In the genomic region with DNA sequence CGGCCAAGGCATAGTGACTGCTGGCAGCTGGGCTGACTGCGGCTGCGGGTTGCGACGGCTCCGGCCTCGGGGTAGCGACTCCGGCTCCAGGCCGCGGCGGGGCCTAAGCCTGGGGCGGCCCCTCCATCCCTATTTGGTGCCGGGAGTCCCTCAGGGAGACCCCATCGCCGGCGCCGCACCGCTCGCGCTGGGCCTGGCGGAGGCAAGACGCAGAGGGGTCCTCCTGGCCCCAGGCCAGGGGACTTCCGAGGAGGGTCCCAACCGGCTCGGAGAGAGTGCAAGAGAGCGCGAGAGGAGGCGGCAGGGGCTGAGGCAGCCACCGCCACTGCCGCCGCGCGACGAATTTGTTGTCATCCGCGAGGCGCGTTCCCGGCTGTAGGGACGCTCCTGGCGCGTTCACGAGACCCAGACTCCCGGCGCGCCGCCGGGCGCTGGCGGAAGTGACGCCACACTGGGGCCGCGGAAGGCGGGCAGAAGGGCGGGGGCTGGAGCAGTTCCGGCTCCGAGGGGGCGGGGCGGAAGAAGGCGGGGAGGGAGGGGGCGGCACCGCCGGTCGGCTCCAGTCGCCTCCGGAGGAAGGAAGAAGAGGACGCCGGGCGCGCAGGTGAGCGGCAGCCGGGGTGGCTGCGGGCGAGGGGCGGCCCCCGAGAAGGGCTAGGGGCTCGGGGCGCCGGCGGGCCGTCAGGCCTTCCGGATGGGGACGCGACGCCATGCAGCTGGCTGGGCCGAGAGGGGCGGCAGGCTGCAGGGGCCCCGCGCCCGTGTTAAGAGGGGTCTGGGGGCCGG, we compare ENCODE assay signal across 8 cellular contexts. TPM values are rescaled to one million over a fixed set of nuclear protein-coding genes. Genes with fewer than 3 reads are reported as not detected.
A peak's percentile ranks its signal among the peaks of the same experiment; 100 is the strongest.
DNase-seq lines count a peak whose midpoint lies in the region; FAIRE-seq and TF ChIP-seq lines count a peak whose summit lies in the region.

A gene with protein sequence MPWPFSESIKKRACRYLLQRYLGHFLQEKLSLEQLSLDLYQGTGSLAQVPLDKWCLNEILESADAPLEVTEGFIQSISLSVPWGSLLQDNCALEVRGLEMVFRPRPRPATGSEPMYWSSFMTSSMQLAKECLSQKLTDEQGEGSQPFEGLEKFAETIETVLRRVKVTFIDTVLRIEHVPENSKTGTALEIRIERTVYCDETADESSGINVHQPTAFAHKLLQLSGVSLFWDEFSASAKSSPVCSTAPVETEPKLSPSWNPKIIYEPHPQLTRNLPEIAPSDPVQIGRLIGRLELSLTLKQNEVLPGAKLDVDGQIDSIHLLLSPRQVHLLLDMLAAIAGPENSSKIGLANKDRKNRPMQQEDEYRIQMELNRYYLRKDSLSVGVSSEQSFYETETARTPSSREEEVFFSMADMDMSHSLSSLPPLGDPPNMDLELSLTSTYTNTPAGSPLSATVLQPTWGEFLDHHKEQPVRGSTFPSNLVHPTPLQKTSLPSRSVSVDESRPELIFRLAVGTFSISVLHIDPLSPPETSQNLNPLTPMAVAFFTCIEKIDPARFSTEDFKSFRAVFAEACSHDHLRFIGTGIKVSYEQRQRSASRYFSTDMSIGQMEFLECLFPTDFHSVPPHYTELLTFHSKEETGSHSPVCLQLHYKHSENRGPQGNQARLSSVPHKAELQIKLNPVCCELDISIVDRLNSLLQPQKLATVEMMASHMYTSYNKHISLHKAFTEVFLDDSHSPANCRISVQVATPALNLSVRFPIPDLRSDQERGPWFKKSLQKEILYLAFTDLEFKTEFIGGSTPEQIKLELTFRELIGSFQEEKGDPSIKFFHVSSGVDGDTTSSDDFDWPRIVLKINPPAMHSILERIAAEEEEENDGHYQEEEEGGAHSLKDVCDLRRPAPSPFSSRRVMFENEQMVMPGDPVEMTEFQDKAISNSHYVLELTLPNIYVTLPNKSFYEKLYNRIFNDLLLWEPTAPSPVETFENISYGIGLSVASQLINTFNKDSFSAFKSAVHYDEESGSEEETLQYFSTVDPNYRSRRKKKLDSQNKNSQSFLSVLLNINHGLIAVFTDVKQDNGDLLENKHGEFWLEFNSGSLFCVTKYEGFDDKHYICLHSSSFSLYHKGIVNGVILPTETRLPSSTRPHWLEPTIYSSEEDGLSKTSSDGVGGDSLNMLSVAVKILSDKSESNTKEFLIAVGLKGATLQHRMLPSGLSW (N-terminal part only) (minus strand): TSS at position 377 of the 786 bp plus-strand sequence. CDS start 365 bp downstream, at position 12.
A gene with protein sequence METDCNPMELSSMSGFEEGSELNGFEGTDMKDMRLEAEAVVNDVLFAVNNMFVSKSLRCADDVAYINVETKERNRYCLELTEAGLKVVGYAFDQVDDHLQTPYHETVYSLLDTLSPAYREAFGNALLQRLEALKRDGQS (plus strand): TSS at position 562 of the 786 bp plus-strand sequence. CDS start 18,722 bp downstream, outside the sequence.

- H3K4me1 ChIP-seq in Loucy (ENCODE audit: insufficient read depth, low read length, poor library complexity, severe bottlenecking) = peaks cover 52% of the 10 kb centered on the region

- H2AFZ ChIP-seq in Loucy (ENCODE audit: low read length) = peak within 1 kb of the TSS; percentile 93

- no peaks in the 10 kb centered on the region for H3K9me3 Mint-ChIP-seq in nephron progenitor cell
- H3K9me3 Mint-ChIP-seq in stimulated activated naive CD8-positive, alpha-beta T cell treated with anti-CD3 and anti-CD28 coated beads, Interleukin-15, Interleukin-2, amounts not matched to agents 100 ng/mL and 50 ng/mL, for 24 hours = no peaks in the 10 kb centered on the region

- no peaks in the 10 kb centered on the region for H3K27me3 ChIP-seq in Loucy (ENCODE audit: insufficient read depth, low read length, poor library complexity, severe bottlenecking)

- H3K27ac Mint-ChIP-seq in nephron progenitor cell = peak within 1 kb of the TSS; percentile 87
- peak within 1 kb of the TSS; percentile 93 for H3K27ac Mint-ChIP-seq in stimulated activated naive CD8-positive, alpha-beta T cell treated with anti-CD3 and anti-CD28 coated beads, Interleukin-15, Interleukin-2, amounts not matched to agents 100 ng/mL and 50 ng/mL, for 24 hours

- DNase-seq in EL (peak; percentile 90), H54 (ENCODE audit: insufficient read length, low spot score) (peak; percentile 83), SHP77 (lab: John Stamatoyannopoulos, UW) (peak; percentile 86 to 88), fibroblast of the aortic adventitia (ENCODE audit: low read depth) (peak; percentile 80), nephron progenitor cell (peak; percentile 97)
- peak; percentile 96 for DNase-seq in activated effector memory CD4-positive, alpha-beta T cell treated with Interleukin-2 at 50 U/mL for 16 hours

- no peaks in the 10 kb centered on the region for H3K9me3 ChIP-seq in Loucy (ENCODE audit: insufficient read depth, low read depth, low read length)

- H3K9ac ChIP-seq in Loucy (ENCODE audit: low read depth, low read length, poor library complexity, severe bottlenecking) = peak within 1 kb of the TSS; percentile 87

- H3K9me2 ChIP-seq in Loucy (replicated peaks; ENCODE audit: low read depth, low read length) = no peaks in the 10 kb centered on the region

- peaks cover 48% of the 10 kb centered on the region for H3K4me1 Mint-ChIP-seq in nephron progenitor cell
- H3K4me1 Mint-ChIP-seq in stimulated activated naive CD8-positive, alpha-beta T cell treated with anti-CD3 and anti-CD28 coated beads, Interleukin-15, Interleukin-2, amounts not matched to agents 100 ng/mL and 50 ng/mL, for 24 hours (ENCODE audit: low read depth) = peaks cover 52% of the 10 kb centered on the region

- no peak for FAIRE-seq in H54 (lab: Jason Lieb, UNC)

- H3K79me2 ChIP-seq in Loucy (ENCODE audit: insufficient read depth, low read length) = peaks cover 92% of the 10 kb centered on the region

- peak within 1 kb of the TSS; percentile 99 for H3K4me2 ChIP-seq in Loucy (ENCODE audit: low read depth, low read length, poor library complexity, severe bottlenecking)

- H3F3A ChIP-seq in Loucy (ENCODE audit: low read depth) = no peaks in the 10 kb centered on the region

- peaks cover 56% of the 10 kb centered on the region for H4K20me1 ChIP-seq in Loucy (ENCODE audit: insufficient read depth, low read length, poor library complexity, severe bottlenecking)

- TF ChIP-seq POLR2A in H54 (IDR thresholded peaks at IDR 0.05; ENCODE audit: low read depth, low read length) = peak; percentile 38

- H3K4me3 ChIP-seq in Loucy (ENCODE audit: low read length, poor library complexity, severe bottlenecking) (peak within 1 kb of the TSS; percentile 89), fibroblast of the aortic adventitia (ENCODE audit: low read depth, low read length) (peak within 1 kb of the TSS; percentile 91)

- no peaks in the 10 kb centered on the region for H3K27me3 Mint-ChIP-seq in nephron progenitor cell (ENCODE audit: low read depth, poor library complexity)
- H3K27me3 Mint-ChIP-seq in stimulated activated naive CD8-positive, alpha-beta T cell treated with anti-CD3 and anti-CD28 coated beads, Interleukin-15, Interleukin-2, amounts not matched to agents 100 ng/mL and 50 ng/mL, for 24 hours = no peaks in the 10 kb centered on the region

- peaks cover 6% of the 10 kb centered on the region for H3K36me3 Mint-ChIP-seq in nephron progenitor cell (ENCODE audit: low read depth)
- H3K36me3 Mint-ChIP-seq in stimulated activated naive CD8-positive, alpha-beta T cell treated with anti-CD3 and anti-CD28 coated beads, Interleukin-15, Interleukin-2, amounts not matched to agents 100 ng/mL and 50 ng/mL, for 24 hours (ENCODE audit: low read depth) = peaks cover 12% of the 10 kb centered on the region

- H3K36me3 ChIP-seq in Loucy (ENCODE audit: insufficient read depth, low read length) = no peaks in the 10 kb centered on the region

- TF ChIP-seq CTCF in Loucy (conservative IDR thresholded peaks at IDR 0.05; ENCODE audit: low read length) = no peak
- TF ChIP-seq CTCF in fibroblast of the aortic adventitia (IDR thresholded peaks at IDR 0.05; ENCODE audit: insufficient read depth, low read length) = no peak
- TF ChIP-seq CTCF in nephron progenitor cell (IDR thresholded peaks at IDR 0.05) = no peak

- H3K4me3 Mint-ChIP-seq in nephron progenitor cell = peak within 1 kb of the TSS; percentile 92
- H3K4me3 Mint-ChIP-seq in stimulated activated naive CD8-positive, alpha-beta T cell treated with anti-CD3 and anti-CD28 coated beads, Interleukin-15, Interleukin-2, amounts not matched to agents 100 ng/mL and 50 ng/mL, for 24 hours = peak within 1 kb of the TSS; percentile 90

RNA-seq across cellular contexts. Expression of the first gene that starts in this region (rescaled TPM):
- total RNA-seq in fibroblast of the aortic adventitia (ENCODE audit: low replicate concordance) = 15.9 and 28.7 TPM in 2 replicates

RNA-seq across cellular contexts. Expression of the second gene that starts in this region (rescaled TPM):
- total RNA-seq in fibroblast of the aortic adventitia (ENCODE audit: low replicate concordance) = 21.9 and 33.9 TPM in 2 replicates

Comparison
In these comparisons a context has a peak if more than half of its experiments do, and no peak if none do; other contexts are left out.
1. Peak in every context shown above with its lines: DNase-seq and H3K4me3 ChIP-seq.